Comparison of ENCODE assay signal across 10 cellular contexts in the genomic region with DNA sequence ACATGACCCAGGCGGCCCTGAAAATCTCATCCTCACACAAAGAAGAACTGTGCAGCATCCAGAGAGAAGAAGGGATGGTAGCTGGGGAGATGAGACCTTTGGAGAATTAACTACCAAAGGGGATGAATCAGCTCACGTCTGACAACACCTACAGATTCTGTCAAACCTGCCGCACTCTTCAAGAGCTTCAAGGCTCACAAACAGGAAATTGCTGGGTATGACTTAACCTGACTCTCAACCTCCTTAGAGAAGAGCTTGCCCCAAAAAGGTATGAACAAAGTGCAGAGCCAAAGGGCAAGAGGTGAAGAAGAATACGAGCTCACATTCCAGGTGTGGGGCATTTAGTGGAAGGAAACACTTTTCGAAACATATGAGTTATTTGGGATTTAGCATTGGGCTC.
DNase-seq lines count a peak whose midpoint lies in the region; ATAC-seq lines count a peak whose summit lies in the region.
"Had no signal": no experiment of that assay in that cellular context is flagged by ENCODE, and none has a peak within 500 bp of the region (broad histone marks: within the 10 kb centered on the region; RNA-seq: fewer than 3 reads in every experiment).

No MANE protein-coding gene starts in this region.

- no peak overlapping the region for H3K27ac ChIP-seq in CD8-positive, alpha-beta memory T cell (ENCODE audit: low read depth, low read length)

- H3K27me3 ChIP-seq in CD8-positive, alpha-beta memory T cell (ENCODE audit: insufficient read depth, low read length, poor library complexity, severe bottlenecking): no peaks in the 10 kb centered on the region
- H3K27me3 ChIP-seq: BE2C had no signal

- H3K27ac Mint-ChIP-seq in CD8-positive, alpha-beta memory T cell: peak overlapping the region; percentile 20 to 89 (median 76)
- H3K27ac Mint-ChIP-seq in T-cell (peak overlapping the region; percentile 90 to 93), naive B cell (peak overlapping the region; percentile 8 to 90 (median 72))

- no peaks in the 10 kb centered on the region for H3K36me3 Mint-ChIP-seq in CD8-positive, alpha-beta memory T cell
- H3K36me3 Mint-ChIP-seq in T-cell: no peaks in the 10 kb centered on the region
- peaks cover 0 to 18% of the 10 kb centered on the region in 2 donors for H3K36me3 Mint-ChIP-seq in naive B cell

- CTCF ChIA-PET in CD8-positive, alpha-beta memory T cell (lab: Charles Lee): interaction anchor here (2.2 kb wide), 1 partner anchor 139 kb away, joined by 6 read pairs; the partner anchor contains the start of gene BACH2
- CTCF ChIA-PET in T-cell (lab: Charles Lee): interaction anchor here (0.5 to 1.5 kb wide), 8 partner anchors 9 to 237 kb away, joined by 3 to 6 read pairs (median 3); no protein-coding TSS in a partner anchor

- peaks cover 27 to 57% (median 36%) of the 10 kb centered on the region in 3 donors for H3K4me1 Mint-ChIP-seq in CD8-positive, alpha-beta memory T cell
- H3K4me1 Mint-ChIP-seq in T-cell: peaks cover 75 to 84% (median 82%) of the 10 kb centered on the region in 3 donors
- peaks cover 63 to 86% (median 75%) of the 10 kb centered on the region in 3 donors for H3K4me1 Mint-ChIP-seq in naive B cell

- intact Hi-C loops in Right ventricle myocardium inferior (cut with DNase I) (no loop called here), cardiac septum (cut with DNase I) (no loop called here)

- peak in 3 of 5 donors; percentile 34 to 69 (median 51) for DNase-seq in CD8-positive, alpha-beta memory T cell
- DNase-seq in T-cell (peak in 31 of 34 experiments; percentile 8 to 62 (median 33)), naive B cell (no peak), Right ventricle myocardium inferior (ENCODE audit: missing footprints) (no peak), cardiac septum (ENCODE audit: low spot score) (no peak)
- DNase-seq in activated gamma-delta T cell treated with anti-CD3 and anti-CD28 coated beads, Interleukin-2, amount 50 U/mL, for 16 hours (ENCODE audit: low read depth): peak; percentile 22
- DNase-seq: BE2C, posterior cingulate gyrus had no signal

- no peaks in the 10 kb centered on the region for H3K9me3 ChIP-seq in CD8-positive, alpha-beta memory T cell (ENCODE audit: low read length)
- H3K9me3 ChIP-seq: BE2C had no signal

- ATAC-seq in T-cell (replicated peaks in 1 of 4) (peak; percentile 98 to 100 (median 99)), naive B cell (ENCODE audit: low read depth in 2 of 2) (peak; percentile 21 to 23), Right ventricle myocardium inferior (no peak), HG02588 (IDR thresholded peaks at IDR 0.05; ENCODE audit: unreplicated experiment) (no peak), GM18907 (IDR thresholded peaks at IDR 0.05; ENCODE audit: unreplicated experiment) (no peak)

- peaks cover 72% of the 10 kb centered on the region for H3K4me1 ChIP-seq in CD8-positive, alpha-beta memory T cell (ENCODE audit: insufficient read depth, low read length)

- no peaks in the 10 kb centered on the region for H3K9me3 Mint-ChIP-seq in CD8-positive, alpha-beta memory T cell
- no peaks in the 10 kb centered on the region for H3K9me3 Mint-ChIP-seq in T-cell
- H3K9me3 Mint-ChIP-seq in naive B cell: no peaks in the 10 kb centered on the region

- H3K4me3 ChIP-seq in CD8-positive, alpha-beta memory T cell (ENCODE audit: low read length): no peak overlapping the region

- peak overlapping the region in 5 of 7 donors; percentile 45 to 66 (median 47) for H3K4me3 Mint-ChIP-seq in CD8-positive, alpha-beta memory T cell
- H3K4me3 Mint-ChIP-seq in T-cell (peak overlapping the region; percentile 26 to 52 (median 32)), naive B cell (peak overlapping the region; percentile 1 to 76 (median 37))

- H3K27me3 Mint-ChIP-seq in CD8-positive, alpha-beta memory T cell: peaks cover 0 to 1% of the 10 kb centered on the region in 2 donors
- H3K27me3 Mint-ChIP-seq in T-cell (no peaks in the 10 kb centered on the region), naive B cell (no peaks in the 10 kb centered on the region)

- H3K36me3 ChIP-seq in CD8-positive, alpha-beta memory T cell (ENCODE audit: insufficient read depth, low read length): no peaks in the 10 kb centered on the region
- H3K36me3 ChIP-seq: BE2C had no signal

- POLR2A ChIA-PET in CD8-positive, alpha-beta memory T cell (lab: Charles Lee): no interaction called here
- POLR2A ChIA-PET in T-cell (lab: Charles Lee): interaction anchor here in 1 of 2 donors (0.5 to 0.7 kb wide), 3 partner anchors 11 to 226 kb away, joined by 3 to 7 read pairs (median 3); no protein-coding TSS in a partner anchor

Comparison
In these comparisons a context has a peak if more than half of its experiments do, and no peak if none do; other contexts are left out.
1. DNase-seq: peak in CD8-positive, alpha-beta memory T cell (3 of 5), T-cell (31 of 34) and activated gamma-delta T cell treated with anti-CD3 and anti-CD28 coated beads, Interleukin-2, amount 50 U/mL, for 16 hours (single experiment); none in naive B cell (single experiment), Right ventricle myocardium inferior (single experiment) and cardiac septum (single experiment).
2. ATAC-seq: peak in T-cell (4 of 4) and naive B cell (2 of 2); none in Right ventricle myocardium inferior (single experiment), HG02588 (single experiment) and GM18907 (single experiment).
3. Peak in every context shown above with its lines, with median percentiles within 50 percentile points of each other: H3K27ac Mint-ChIP-seq and H3K4me3 Mint-ChIP-seq.